ENCODE assay signal across 9 cellular contexts in genomic region chr7:37901236-37901827, GRCh38. TPM values are rescaled to one million over a fixed set of nuclear protein-coding genes. Genes with fewer than 3 reads are reported as not detected.
DNase-seq lines count a peak whose midpoint lies in the region; ATAC-seq and TF ChIP-seq lines count a peak whose summit lies in the region.
"Had no signal": no experiment of that assay in that cellular context is flagged by ENCODE, and none has a peak within 500 bp of the region (broad histone marks: within the 10 kb centered on the region; RNA-seq: fewer than 3 reads in every experiment).

No MANE protein-coding gene starts in this region.

- intact Hi-C loops in spleen (cut with DNase I; ENCODE audit: low total_unique reads), result no loop called here

- TF ChIP-seq POLR2A in spleen (IDR thresholded peaks at IDR 0.05), result no peak

- TF ChIP-seq CTCF in spleen (IDR thresholded peaks at IDR 0.05 in 8 of 11, conservative IDR thresholded peaks at IDR 0.05 in 3 of 11), result peak in 6 of 11 experiments; percentile 17 to 46 (median 33)

- H3K4me3 ChIP-seq in Jurkat, Clone E6-1 (ENCODE audit: low read length), result no peak overlapping the region
- no peak overlapping the region for H3K4me3 ChIP-seq in spleen
- H3K4me3 ChIP-seq: mucosa of descending colon had no signal

- no peaks in the 10 kb centered on the region for H3K27me3 ChIP-seq in spleen (replicated peaks in 1 of 7)

- H3K27ac ChIP-seq in spleen, result peak overlapping the region in 1 of 8 donors; percentile 18

- WGBS in spleen, 5 donors, result 22 to 31% (median 24%) methylated on average over 6 of the region's 6 CpGs

- no peaks in the 10 kb centered on the region for H3K9me3 ChIP-seq in spleen
- H3K9me3 ChIP-seq: mucosa of descending colon had no signal

- peaks cover 0 to 8% (median 2%) of the 10 kb centered on the region in 6 donors for H3K4me1 ChIP-seq in spleen

- DNase-seq in DMS153 (lab: John Stamatoyannopoulos, UW), result peak; percentile 8
- peak; percentile 47 for DNase-seq in Jurkat, Clone E6-1 (ENCODE audit: low read depth, low spot score)
- peak; percentile 57 for DNase-seq in SK-N-DZ (ENCODE audit: low spot score)
- peak; percentile 34 for DNase-seq in globus pallidus (ENCODE audit: low spot score)
- no peak for DNase-seq in spleen
- DNase-seq in NCI-H2227 treated with DMSO at 0.1 percent for 48 hours (lab: John Stamatoyannopoulos, UW), result no peak

- no peak for ATAC-seq in HG02840 (IDR thresholded peaks at IDR 0.05; ENCODE audit: low FRiP score, unreplicated experiment)
- no peak for ATAC-seq in HG02973 (IDR thresholded peaks at IDR 0.05; ENCODE audit: unreplicated experiment)
- ATAC-seq: mucosa of descending colon had no signal

- peaks cover 0 to 7% (median 0%) of the 10 kb centered on the region in 6 donors for H3K36me3 ChIP-seq in spleen

RNA-seq across cellular contexts. Expression of gene SFRP4, which starts 15.3 kb away (rescaled TPM):
- polyA plus RNA-seq in Jurkat, Clone E6-1 (2012; ENCODE audit: insufficient read depth, insufficient read length), result not detected
- not detected in 2 replicates for polyA plus RNA-seq in SK-N-DZ (2014; cell fraction: cytosol; rRNA removed)
- polyA plus RNA-seq in SK-N-DZ (2014; cell fraction: nucleus; rRNA removed), result not detected in 2 replicates
- total RNA-seq in spleen, result 100 to 1,000 TPM in 1 of 7 donors, 10 to 100 TPM in 3, 1 to 10 TPM in 3; 3.0 to 100 (median 29.3) TPM
- 10 to 100 TPM in 1 of 3 donors, 1 to 10 TPM in 1, under 1 TPM in 1; 0.91 to 10.4 (median 2.0) TPM for polyA plus RNA-seq in spleen

RNA-seq across cellular contexts. Expression of gene EPDR1, which starts 19.1 kb away (rescaled TPM):
- 39.9 TPM for polyA plus RNA-seq in Jurkat, Clone E6-1 (2012; ENCODE audit: insufficient read depth, insufficient read length)
- 0.38 and 0.59 TPM in 2 replicates for polyA plus RNA-seq in SK-N-DZ (2014; cell fraction: cytosol; rRNA removed)
- polyA plus RNA-seq in SK-N-DZ (2014; cell fraction: nucleus; rRNA removed), result 0.05 and 0.59 TPM in 2 replicates
- total RNA-seq in spleen, result 10 to 100 TPM in 6 of 7 donors, 1 to 10 TPM in 1; 7.5 to 51.5 (median 18.6) TPM
- polyA plus RNA-seq in spleen, result 1 to 10 TPM; 2.3 to 5.5 (median 3.7) TPM

RNA-seq across cellular contexts. Expression of gene NME8, which starts 52.9 kb away (rescaled TPM):
- polyA plus RNA-seq in Jurkat, Clone E6-1 (2012; ENCODE audit: insufficient read depth, insufficient read length), result not detected
- polyA plus RNA-seq in SK-N-DZ (2014; cell fraction: cytosol; rRNA removed), result not detected in 2 replicates
- polyA plus RNA-seq in SK-N-DZ (2014; cell fraction: nucleus; rRNA removed), result not detected in 2 replicates
- 1 to 10 TPM in 6 of 7 donors, under 1 TPM in 1; 0.59 to 4.6 (median 2.7) TPM for total RNA-seq in spleen
- polyA plus RNA-seq in spleen, result 1 to 10 TPM; 1.3 to 2.9 (median 1.5) TPM
- total RNA-seq: mucosa of descending colon had no signal

Comparison
In these comparisons a context has a peak if more than half of its experiments do, and no peak if none do; other contexts are left out.
1. DNase-seq: peak in DMS153 (single experiment), Jurkat, Clone E6-1 (single experiment), SK-N-DZ (single experiment) and globus pallidus (single experiment); none in spleen (single experiment) and NCI-H2227 treated with DMSO at 0.1 percent for 48 hours (single experiment).